25 cellular contexts compared by ENCODE assay signal in the genomic region with DNA sequence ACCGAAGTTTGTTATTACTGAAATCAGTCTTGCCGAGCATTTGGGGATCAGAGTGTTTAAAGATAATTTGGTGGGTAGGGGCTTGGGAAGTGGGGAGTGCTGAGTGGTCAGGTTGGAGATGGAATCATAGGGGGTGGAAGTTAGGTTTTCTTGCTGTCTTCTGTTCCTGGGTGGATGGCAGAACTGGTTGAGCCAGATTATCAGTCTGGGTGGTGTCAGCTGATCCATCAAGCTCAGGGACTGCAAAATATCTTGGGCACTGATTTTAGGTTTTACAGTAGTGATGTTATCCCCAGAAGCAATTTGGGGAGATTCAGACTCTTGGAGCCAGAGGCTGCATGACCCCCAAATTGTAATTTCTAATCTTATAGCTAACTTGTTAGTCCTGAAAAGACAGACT. TPM values are rescaled to one million over a fixed set of nuclear protein-coding genes. Genes with fewer than 3 reads are reported as not detected.
A peak's percentile ranks its signal among the peaks of the same experiment; 100 is the strongest.
DNase-seq lines count a peak whose midpoint lies in the region; ATAC-seq, FAIRE-seq and TF ChIP-seq lines count a peak whose summit lies in the region.
"Had no signal": no experiment of that assay in that cellular context is flagged by ENCODE, and none has a peak within 500 bp of the region (broad histone marks: within the 10 kb centered on the region; RNA-seq: fewer than 3 reads in every experiment).

No MANE protein-coding gene starts in this region.

- H3K27ac ChIP-seq in RWPE2 (ENCODE audit: poor library complexity, severe bottlenecking) (peak overlapping the region; percentile 16), keratinocyte (ENCODE audit: control insufficient read depth, insufficient read depth, low read length) (no peak overlapping the region)
- H3K27ac ChIP-seq: BLaER1 treated with 17β-estradiol and CSF1 and Interleukin-3, amounts not matched to agents 10 nM and 100 nM; SK-N-MC had no signal

- no peaks in the 10 kb centered on the region for H3K27me3 ChIP-seq in RWPE2 (ENCODE audit: insufficient read depth, poor library complexity, severe bottlenecking)
- H3K27me3 ChIP-seq in keratinocyte (ENCODE audit: control insufficient read depth, extremely low read depth, insufficient read depth, low read length), result no peaks in the 10 kb centered on the region
- H3K27me3 ChIP-seq: BLaER1 treated with 17β-estradiol and CSF1 and Interleukin-3, amounts not matched to agents 10 nM and 100 nM had no signal

- H3K9me3 ChIP-seq in RWPE2 (ENCODE audit: severe bottlenecking) (no peaks in the 10 kb centered on the region), keratinocyte (ENCODE audit: control insufficient read depth, low read depth, low read length) (no peaks in the 10 kb centered on the region)
- H3K9me3 ChIP-seq: Caco-2, HAP-1 had no signal

- dilution Hi-C loops in keratinocyte (cut with MboI; ENCODE audit: extremely low pct_ligation_motif_present, low sequenced_read_pairs), result no loop called here

- peaks cover 6% of the 10 kb centered on the region for H3K4me1 Mint-ChIP-seq in type B pancreatic cell (ENCODE audit: unreplicated experiment)

- H3K4me3 Mint-ChIP-seq in type B pancreatic cell, result peak overlapping the region; percentile 82
- H3K4me3 Mint-ChIP-seq: CD4-positive, alpha-beta memory T cell had no signal

- H3K36me3 ChIP-seq in RWPE2 (ENCODE audit: low read depth) (no peaks in the 10 kb centered on the region), keratinocyte (ENCODE audit: control insufficient read depth in 2 of 2, extremely low read depth in 1 of 2, insufficient read depth in 2 of 2, low read length in 2 of 2) (no peaks in the 10 kb centered on the region)
- H3K36me3 ChIP-seq: BLaER1 treated with 17β-estradiol and CSF1 and Interleukin-3, amounts not matched to agents 10 nM and 100 nM; HAP-1 had no signal

- FAIRE-seq in keratinocyte (lab: Jason Lieb, UNC), result no peak

- DNase-seq in NCI-H748 (lab: John Stamatoyannopoulos, UW; ENCODE audit: unreplicated experiment) (peak; percentile 5), NCI-H748 treated with DMSO at 0.1 percent for 48 hours (lab: John Stamatoyannopoulos, UW) (no peak), RWPE2 (ENCODE audit: low spot score) (no peak), keratinocyte (ENCODE audit: low read depth, low spot score) (no peak), type B pancreatic cell (ENCODE audit: extremely low spot score, unreplicated experiment) (no peak), NCI-H446 treated with DMSO at 0.1 percent for 48 hours (lab: John Stamatoyannopoulos, UW) (no peak)
- DNase-seq: 8988T; Caco-2; CD4-positive, alpha-beta memory T cell; DMS153; KG1; NCI-H1092; NCI-H1436; NCI-H187 treated with DMSO at 0.1 percent for 48 hours; NCI-H2107; NCI-H510A; NCI-H774; RPMI8226; SHP77 treated with DMSO at 0.1 percent for 48 hours; SW 1271 had no signal

- no peaks in the 10 kb centered on the region for H3K9me1 ChIP-seq in keratinocyte (ENCODE audit: control insufficient read depth, extremely low read depth, insufficient read depth, low read length)

- H3K4me2 ChIP-seq in keratinocyte (ENCODE audit: control insufficient read depth, extremely low read depth, insufficient read depth, low read depth, low read length), result no peak overlapping the region
- H3K4me2 ChIP-seq: BLaER1 treated with 17β-estradiol and CSF1 and Interleukin-3, amounts not matched to agents 10 nM and 100 nM had no signal

- H3K4me3 ChIP-seq in RWPE2 (ENCODE audit: severe bottlenecking) (no peak overlapping the region), keratinocyte (ENCODE audit: control insufficient read depth in 2 of 3, extremely low read depth in 1 of 3, insufficient read depth in 2 of 3, low read depth in 1 of 3, low read length in 3 of 3) (no peak overlapping the region)
- H3K4me3 ChIP-seq: BLaER1 treated with 17β-estradiol and CSF1 and Interleukin-3, amounts not matched to agents 10 nM and 100 nM; HAP-1; SK-N-MC had no signal

- peaks cover 40% of the 10 kb centered on the region for H3K4me1 ChIP-seq in RWPE2 (ENCODE audit: insufficient read depth, poor library complexity, severe bottlenecking)
- H3K4me1 ChIP-seq in keratinocyte (ENCODE audit: control insufficient read depth, extremely low read depth, insufficient read depth, low read length), result peaks cover 32% of the 10 kb centered on the region
- H3K4me1 ChIP-seq: BLaER1 treated with 17β-estradiol and CSF1 and Interleukin-3, amounts not matched to agents 10 nM and 100 nM had no signal

- ATAC-seq in RWPE2 (ENCODE audit: low read depth), result no peak
- ATAC-seq in HG02623 (IDR thresholded peaks at IDR 0.05; ENCODE audit: unreplicated experiment), result no peak
- ATAC-seq in GM18502 (IDR thresholded peaks at IDR 0.05; ENCODE audit: poor library complexity, unreplicated experiment), result no peak

- no peak overlapping the region for H3K9ac ChIP-seq in keratinocyte (ENCODE audit: control insufficient read depth, extremely low read depth, insufficient read depth, low read length)
- H3K9ac ChIP-seq: BLaER1 treated with 17β-estradiol and CSF1 and Interleukin-3, amounts not matched to agents 10 nM and 100 nM had no signal

- H3K27me3 Mint-ChIP-seq in type B pancreatic cell, result no peaks in the 10 kb centered on the region
- H3K27me3 Mint-ChIP-seq: CD4-positive, alpha-beta memory T cell had no signal

- no peaks in the 10 kb centered on the region for H3K79me2 ChIP-seq in keratinocyte (ENCODE audit: control insufficient read depth, insufficient read depth, low read length)

- H3K9me3 Mint-ChIP-seq in type B pancreatic cell, result no peaks in the 10 kb centered on the region
- H3K9me3 Mint-ChIP-seq: CD4-positive, alpha-beta memory T cell had no signal

- no peak for TF ChIP-seq CTCF in RWPE2 (IDR thresholded peaks at IDR 0.05; ENCODE audit: poor library complexity, severe bottlenecking)
- TF ChIP-seq CTCF in keratinocyte (optimal IDR thresholded peaks at IDR 0.05 in 1 of 3, IDR thresholded peaks at IDR 0.05 in 1 of 3, conservative IDR thresholded peaks at IDR 0.05 in 1 of 3; ENCODE audit: extremely low read depth in 1 of 3, insufficient read depth in 2 of 3, low read length in 3 of 3), result no peak
- TF ChIP-seq CTCF in type B pancreatic cell (conservative IDR thresholded peaks at IDR 0.05), result no peak

- peak overlapping the region; percentile 93 for H3K27ac Mint-ChIP-seq in type B pancreatic cell
- H3K27ac Mint-ChIP-seq: CD4-positive, alpha-beta memory T cell had no signal

- no peaks in the 10 kb centered on the region for H4K20me1 ChIP-seq in keratinocyte (ENCODE audit: control insufficient read depth, extremely low read depth, insufficient read depth, low read length)
- H4K20me1 ChIP-seq: BLaER1 treated with 17β-estradiol and CSF1 and Interleukin-3, amounts not matched to agents 10 nM and 100 nM had no signal

- H2AFZ ChIP-seq in keratinocyte (ENCODE audit: control insufficient read depth, low read length), result peak overlapping the region; percentile 16

- H3K36me3 Mint-ChIP-seq in type B pancreatic cell, result no peaks in the 10 kb centered on the region
- H3K36me3 Mint-ChIP-seq: CD4-positive, alpha-beta memory T cell had no signal

RNA-seq across cellular contexts. Expression of gene ANKRD31, which starts 5.4 kb away (rescaled TPM):
- 0.03 to 0.18 TPM (median 0.12 TPM) in 3 replicates for polyA plus RNA-seq in keratinocyte
- 0.17 TPM for polyA plus RNA-seq in keratinocyte (2011; ENCODE audit: low read depth)
- 0.03 and 0.09 TPM in 2 replicates for polyA plus RNA-seq in keratinocyte (2011; cell fraction: cytosol; rRNA removed)
- polyA plus RNA-seq in keratinocyte (2011; cell fraction: nucleus; rRNA removed), result 0.20 and 0.22 TPM in 2 replicates
- 0.05 and 0.10 TPM in 2 replicates for polyA plus RNA-seq in keratinocyte (2012; ENCODE audit: low replicate concordance)
- polyA minus RNA-seq in keratinocyte, result 0.16 TPM in 1 of 3 replicates, not detected in the others
- polyA minus RNA-seq in keratinocyte (2011; cell fraction: cytosol; rRNA and poly(A)+ RNA removed), result not detected
- 0.39 TPM in 1 of 2 replicates, not detected in the other for polyA minus RNA-seq in keratinocyte (2011; cell fraction: nucleus; rRNA and poly(A)+ RNA removed)
- total RNA-seq in type B pancreatic cell (ENCODE audit: low replicate concordance), result 0.34 and 0.45 TPM in 2 replicates
